ENCODE assay signal across 8 cellular contexts in genomic region chr15:82262422-82263026, GRCh38. TPM values are rescaled to one million over a fixed set of nuclear protein-coding genes. Genes with fewer than 3 reads are reported as not detected.
DNase-seq lines count a peak whose midpoint lies in the region; ATAC-seq, FAIRE-seq and TF ChIP-seq lines count a peak whose summit lies in the region.

EFL1 (minus strand) TSS chr15:82262734; CDS start chr15:82261778, 956 bp downstream.
SAXO2 (plus strand) TSS chr15:82262818; CDS start chr15:82262880, 62 bp downstream.

- WGBS in prostate gland: under 1% methylated on average over 46 of the region's 57 CpGs

- no peak for TF ChIP-seq CTCF in left ventricle myocardium inferior (IDR thresholded peaks at IDR 0.05; ENCODE audit: borderline replicate concordance)
- no peak for TF ChIP-seq CTCF in prostate gland (IDR thresholded peaks at IDR 0.05)

- DNase-seq in GM12891 (ENCODE audit: insufficient read length, low spot score) (peak; percentile 76), NCI-H1417 (lab: John Stamatoyannopoulos, UW) (peak; percentile 84 to 97 (median 97)), T follicular helper cell (ENCODE audit: low read depth) (peak; percentile 90), amniotic stem cell (lab: John Stamatoyannopoulos, UW) (peak; percentile 76), left ventricle myocardium inferior (peak; percentile 92), prostate gland (ENCODE audit: low spot score) (peak; percentile 83), urothelium cell line (ENCODE audit: low spot score) (peak; percentile 93)

- no peaks in the 10 kb centered on the region for H3K27me3 ChIP-seq in left ventricle myocardium inferior (ENCODE audit: low read depth)
- no peaks in the 10 kb centered on the region for H3K27me3 ChIP-seq in prostate gland (replicated peaks; ENCODE audit: insufficient read depth)

- H3K9me3 ChIP-seq in left ventricle myocardium inferior (replicated peaks) (no peaks in the 10 kb centered on the region), prostate gland (no peaks in the 10 kb centered on the region)

- H3K36me3 ChIP-seq in left ventricle myocardium inferior: peaks cover 18% of the 10 kb centered on the region
- H3K36me3 ChIP-seq in prostate gland: no peaks in the 10 kb centered on the region

- H3K4me3 ChIP-seq in left ventricle myocardium inferior (peak within 1 kb of the TSS; percentile 81), prostate gland (peak within 1 kb of the TSS; percentile 47 to 71)

- intact Hi-C loops in left ventricle myocardium inferior (cut with micrococcal nuclease): no loop called here
- intact Hi-C loops in prostate gland (cut with DNase I): no loop called here

- peak; percentile 96 for ATAC-seq in HG02763 (IDR thresholded peaks at IDR 0.05; ENCODE audit: unreplicated experiment)

- H3K27ac ChIP-seq in left ventricle myocardium inferior (replicated peaks) (peak within 1 kb of the TSS; percentile 83), prostate gland (peak within 1 kb of the TSS; percentile 61 to 67)

- FAIRE-seq in GM12891 (lab: Jason Lieb, UNC) (peak; percentile 92), urothelium cell line (lab: Jason Lieb, UNC) (peak; percentile 13)

- peak; percentile 59 for TF ChIP-seq POLR2A in GM12891 (IDR thresholded peaks at IDR 0.05; ENCODE audit: low read depth, low read length)
- peak; percentile 61 for TF ChIP-seq POLR2A in prostate gland (IDR thresholded peaks at IDR 0.05)

- H3K4me1 ChIP-seq in left ventricle myocardium inferior: peaks cover 42% of the 10 kb centered on the region
- H3K4me1 ChIP-seq in prostate gland (replicated peaks): no peaks in the 10 kb centered on the region

TF ChIP-seq in GM12891, 5 proteins besides CTCF, POLR2A, EP300 and RAD21:
- no peak for TF ChIP-seq POLR2AphosphoS5 (IDR thresholded peaks at IDR 0.05; ENCODE audit: low read depth, low read length)
- TF ChIP-seq TAF1 (IDR thresholded peaks at IDR 0.05; ENCODE audit: low read depth, low read length): peak; percentile 63

RNA-seq across cellular contexts. Expression of gene EFL1, which starts in this region (rescaled TPM):
- 18.2 TPM for polyA plus RNA-seq in GM12891 (2012; ENCODE audit: low read depth, missing spikeins)
- total RNA-seq in left ventricle myocardium inferior (12.9 TPM), prostate gland (10 to 100 TPM; 22.7 to 29.3 TPM)

RNA-seq across cellular contexts. Expression of gene SAXO2, which starts in this region (rescaled TPM):
- 3.0 TPM for polyA plus RNA-seq in GM12891 (2012; ENCODE audit: low read depth, missing spikeins)
- total RNA-seq in left ventricle myocardium inferior: 2.6 TPM
- 1 to 10 TPM; 4.0 to 4.3 TPM for total RNA-seq in prostate gland

Comparison
In these comparisons a context has a peak if more than half of its experiments do, and no peak if none do; other contexts are left out.
1. Peak in every context shown above with its lines: DNase-seq, ATAC-seq, H3K4me3 ChIP-seq and H3K27ac ChIP-seq.